ENCODE assay signal across 13 cellular contexts in the genomic region with DNA sequence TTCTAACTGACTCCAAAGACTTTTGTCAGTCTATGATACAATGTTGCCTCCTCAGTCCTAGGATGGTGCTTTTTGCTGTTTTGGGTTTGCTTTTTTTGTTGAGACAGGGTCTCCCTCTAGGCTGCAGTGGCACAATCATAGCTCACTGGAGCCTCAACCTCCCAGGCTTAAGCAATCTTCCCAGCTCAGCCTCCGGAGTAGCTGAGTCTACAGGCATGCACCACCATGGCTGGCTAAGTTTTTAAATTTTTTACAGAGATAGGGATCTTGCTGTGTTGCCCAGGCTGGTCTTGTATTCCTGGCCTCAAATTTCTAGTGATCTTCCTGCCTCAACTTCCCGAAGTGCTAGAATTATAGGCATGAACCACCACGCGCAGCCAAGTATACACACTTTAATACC. TPM values are rescaled to one million over a fixed set of nuclear protein-coding genes. Genes with fewer than 3 reads are reported as not detected.
A peak's percentile ranks its signal among the peaks of the same experiment; 100 is the strongest.
DNase-seq lines count a peak whose midpoint lies in the region; ATAC-seq, FAIRE-seq and TF ChIP-seq lines count a peak whose summit lies in the region.
"Had no signal": no experiment of that assay in that cellular context is flagged by ENCODE, and none has a peak within 500 bp of the region (broad histone marks: within the 10 kb centered on the region; RNA-seq: fewer than 3 reads in every experiment).

No MANE protein-coding gene starts in this region.

- H3K79me2 ChIP-seq in ACC112 (ENCODE audit: control insufficient read depth, insufficient read depth, low read length, unreplicated experiment) (peaks cover 18% of the 10 kb centered on the region), GM23338 (replicated peaks; ENCODE audit: insufficient read depth) (peaks cover 13% of the 10 kb centered on the region; the same call in 1 of the 2 replicates), astrocyte (ENCODE audit: insufficient read depth, low read length) (peaks cover 21% of the 10 kb centered on the region)

- FAIRE-seq in astrocyte (lab: Jason Lieb, UNC) = no peak
- FAIRE-seq: colon had no signal

- H3K4me3 Mint-ChIP-seq in GM23338 (no peak overlapping the region), astrocyte (ENCODE audit: unreplicated experiment) (no peak overlapping the region), nephron progenitor cell (no peak overlapping the region)

- H3K4me1 ChIP-seq in ACC112 (ENCODE audit: control insufficient read depth, insufficient read depth, low read length, unreplicated experiment) (peaks cover 50% of the 10 kb centered on the region), GM23338 (ENCODE audit: insufficient read depth) (peaks cover 16% of the 10 kb centered on the region), astrocyte (ENCODE audit: insufficient read depth, low read length) (peaks cover 20% of the 10 kb centered on the region)

- no peak for TF ChIP-seq CTCF in GM23338 (conservative IDR thresholded peaks at IDR 0.05; ENCODE audit: low read depth in 2 of 2)
- no peak for TF ChIP-seq CTCF in astrocyte (IDR thresholded peaks at IDR 0.05; ENCODE audit: insufficient read depth, low read depth, low read length)
- no peak for TF ChIP-seq CTCF in nephron progenitor cell (IDR thresholded peaks at IDR 0.05)

- H3K27me3 Mint-ChIP-seq in GM23338 (ENCODE audit: insufficient read depth, low read depth, poor library complexity) (peaks cover 2% of the 10 kb centered on the region), astrocyte (ENCODE audit: low read depth, unreplicated experiment) (no peaks in the 10 kb centered on the region), nephron progenitor cell (ENCODE audit: low read depth, poor library complexity) (peaks cover 6% of the 10 kb centered on the region)

- H3K9me2 ChIP-seq in GM23338 (ENCODE audit: insufficient read depth) = no peaks in the 10 kb centered on the region

- H3K4me3 ChIP-seq in ACC112 (ENCODE audit: low read depth, low read length) (no peak overlapping the region), GM23338 (no peak overlapping the region), astrocyte (ENCODE audit: insufficient read depth, low read depth, low read length) (no peak overlapping the region)
- H3K4me3 ChIP-seq: SJCRH30 had no signal

- DNase-seq in GM23338 (ENCODE audit: low spot score) = no peak
- no peak for DNase-seq in astrocyte (ENCODE audit: low read depth)
- DNase-seq in nephron progenitor cell = no peak
- DNase-seq in NCI-H2029 (lab: John Stamatoyannopoulos, UW) = no peak
- DNase-seq in OCI-M1 (lab: John Stamatoyannopoulos, UW) = no peak
- DNase-seq in NCI-H510A (lab: John Stamatoyannopoulos, UW) = no peak
- DNase-seq in hypothalamus (lab: John Stamatoyannopoulos, UW) = no peak
- DNase-seq: activated CD4-positive, alpha-beta T cell treated with anti-CD3 and anti-CD28 coated beads for 1 hour; activated gamma-delta T cell; NCI-H226; SJCRH30 had no signal

- H3K4me2 ChIP-seq in GM23338 (no peak overlapping the region), astrocyte (ENCODE audit: low read length) (no peak overlapping the region)

- H3K27ac ChIP-seq in ACC112 (ENCODE audit: low read depth, low read length) = peak overlapping the region; percentile 98
- 0 out of 2 replicates have a peak overlapping the region, but pooled peaks have one; percentile 20 for H3K27ac ChIP-seq in GM23338 (ENCODE audit: low read depth)
- H3K27ac ChIP-seq in astrocyte (ENCODE audit: low read depth, low read length) = no peak overlapping the region
- H3K27ac ChIP-seq: SJCRH30 had no signal

- H3K36me3 ChIP-seq in ACC112 (ENCODE audit: insufficient read depth, low read length) (no peaks in the 10 kb centered on the region), GM23338 (ENCODE audit: insufficient read depth) (no peaks in the 10 kb centered on the region), astrocyte (ENCODE audit: insufficient read depth, low read length) (no peaks in the 10 kb centered on the region)

- H3K9me3 ChIP-seq in astrocyte (ENCODE audit: insufficient read depth, low read depth, low read length) = no peaks in the 10 kb centered on the region
- H3K9me3 ChIP-seq: SJCRH30 had no signal

- H3K9ac ChIP-seq in astrocyte (ENCODE audit: low read length) = no peak overlapping the region

- H3K27me3 ChIP-seq in ACC112 (ENCODE audit: insufficient read depth, low read length) (no peaks in the 10 kb centered on the region), GM23338 (ENCODE audit: insufficient read depth) (no peaks in the 10 kb centered on the region), astrocyte (ENCODE audit: insufficient read depth, low read length) (no peaks in the 10 kb centered on the region)
- H3K27me3 ChIP-seq: SJCRH30 had no signal

- 0 out of 2 replicates have a peak, but pooled peaks cover 7% of the 10 kb centered on the region for H3F3A ChIP-seq in GM23338 (replicated peaks; ENCODE audit: low read depth)

- H2AFZ ChIP-seq in ACC112 (ENCODE audit: low read length, unreplicated experiment) (no peak overlapping the region), GM23338 (no peak overlapping the region), astrocyte (ENCODE audit: low read depth, low read length) (no peak overlapping the region)

- H3K27ac Mint-ChIP-seq in GM23338 (no peak overlapping the region), astrocyte (ENCODE audit: unreplicated experiment) (peak overlapping the region; percentile 86), nephron progenitor cell (peak overlapping the region; percentile 61)

- peaks cover 19% of the 10 kb centered on the region for H3K36me3 Mint-ChIP-seq in GM23338 (ENCODE audit: low read depth)
- H3K36me3 Mint-ChIP-seq in astrocyte (ENCODE audit: low read depth, unreplicated experiment) = peaks cover 13% of the 10 kb centered on the region
- H3K36me3 Mint-ChIP-seq in nephron progenitor cell (ENCODE audit: low read depth) = peaks cover 47% of the 10 kb centered on the region

- no peak for ATAC-seq in GM23338

- H4K20me1 ChIP-seq in GM23338 (replicated peaks; ENCODE audit: insufficient read depth) = no peaks in the 10 kb centered on the region; the same call in 1 of the 2 replicates
- H4K20me1 ChIP-seq in astrocyte (ENCODE audit: insufficient read depth, low read length) = no peaks in the 10 kb centered on the region

- H3K4me1 Mint-ChIP-seq in GM23338 (peaks cover 7% of the 10 kb centered on the region), astrocyte (ENCODE audit: low read depth, unreplicated experiment) (peaks cover 35% of the 10 kb centered on the region), nephron progenitor cell (peaks cover 28% of the 10 kb centered on the region)

- H3K9me3 Mint-ChIP-seq in GM23338 = no peaks in the 10 kb centered on the region
- H3K9me3 Mint-ChIP-seq in astrocyte (ENCODE audit: unreplicated experiment) = no peaks in the 10 kb centered on the region
- H3K9me3 Mint-ChIP-seq in nephron progenitor cell = peaks cover 14% of the 10 kb centered on the region

TF ChIP-seq in GM23338, 12 proteins besides CTCF, POLR2A, EP300 and RAD21 (continues in another document):
- no peak for TF ChIP-seq JUNB (IDR thresholded peaks at IDR 0.05; ENCODE audit: unreplicated experiment)
- TF ChIP-seq ZNF114 (CRISPR knock-in tag; IDR thresholded peaks at IDR 0.05) = no peak
- no peak for TF ChIP-seq EZH2 (IDR thresholded peaks at IDR 0.05; ENCODE audit: low read depth, unreplicated experiment)
- TF ChIP-seq, protein P1, sequence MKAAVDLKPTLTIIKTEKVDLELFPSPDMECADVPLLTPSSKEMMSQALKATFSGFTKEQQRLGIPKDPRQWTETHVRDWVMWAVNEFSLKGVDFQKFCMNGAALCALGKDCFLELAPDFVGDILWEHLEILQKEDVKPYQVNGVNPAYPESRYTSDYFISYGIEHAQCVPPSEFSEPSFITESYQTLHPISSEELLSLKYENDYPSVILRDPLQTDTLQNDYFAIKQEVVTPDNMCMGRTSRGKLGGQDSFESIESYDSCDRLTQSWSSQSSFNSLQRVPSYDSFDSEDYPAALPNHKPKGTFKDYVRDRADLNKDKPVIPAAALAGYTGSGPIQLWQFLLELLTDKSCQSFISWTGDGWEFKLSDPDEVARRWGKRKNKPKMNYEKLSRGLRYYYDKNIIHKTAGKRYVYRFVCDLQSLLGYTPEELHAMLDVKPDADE (IDR thresholded peaks at IDR 0.05) = no peak
- TF ChIP-seq CREB1 (CRISPR knock-in tag; IDR thresholded peaks at IDR 0.05; ENCODE audit: low read depth) = no peak
- TF ChIP-seq, protein P2, sequence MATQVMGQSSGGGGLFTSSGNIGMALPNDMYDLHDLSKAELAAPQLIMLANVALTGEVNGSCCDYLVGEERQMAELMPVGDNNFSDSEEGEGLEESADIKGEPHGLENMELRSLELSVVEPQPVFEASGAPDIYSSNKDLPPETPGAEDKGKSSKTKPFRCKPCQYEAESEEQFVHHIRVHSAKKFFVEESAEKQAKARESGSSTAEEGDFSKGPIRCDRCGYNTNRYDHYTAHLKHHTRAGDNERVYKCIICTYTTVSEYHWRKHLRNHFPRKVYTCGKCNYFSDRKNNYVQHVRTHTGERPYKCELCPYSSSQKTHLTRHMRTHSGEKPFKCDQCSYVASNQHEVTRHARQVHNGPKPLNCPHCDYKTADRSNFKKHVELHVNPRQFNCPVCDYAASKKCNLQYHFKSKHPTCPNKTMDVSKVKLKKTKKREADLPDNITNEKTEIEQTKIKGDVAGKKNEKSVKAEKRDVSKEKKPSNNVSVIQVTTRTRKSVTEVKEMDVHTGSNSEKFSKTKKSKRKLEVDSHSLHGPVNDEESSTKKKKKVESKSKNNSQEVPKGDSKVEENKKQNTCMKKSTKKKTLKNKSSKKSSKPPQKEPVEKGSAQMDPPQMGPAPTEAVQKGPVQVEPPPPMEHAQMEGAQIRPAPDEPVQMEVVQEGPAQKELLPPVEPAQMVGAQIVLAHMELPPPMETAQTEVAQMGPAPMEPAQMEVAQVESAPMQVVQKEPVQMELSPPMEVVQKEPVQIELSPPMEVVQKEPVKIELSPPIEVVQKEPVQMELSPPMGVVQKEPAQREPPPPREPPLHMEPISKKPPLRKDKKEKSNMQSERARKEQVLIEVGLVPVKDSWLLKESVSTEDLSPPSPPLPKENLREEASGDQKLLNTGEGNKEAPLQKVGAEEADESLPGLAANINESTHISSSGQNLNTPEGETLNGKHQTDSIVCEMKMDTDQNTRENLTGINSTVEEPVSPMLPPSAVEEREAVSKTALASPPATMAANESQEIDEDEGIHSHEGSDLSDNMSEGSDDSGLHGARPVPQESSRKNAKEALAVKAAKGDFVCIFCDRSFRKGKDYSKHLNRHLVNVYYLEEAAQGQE (IDR thresholded peaks at IDR 0.05; ENCODE audit: unreplicated experiment) = no peak
- no peak for TF ChIP-seq EZH2phosphoT487 (IDR thresholded peaks at IDR 0.05; ENCODE audit: unreplicated experiment)
- TF ChIP-seq ZNF331 (CRISPR knock-in tag; IDR thresholded peaks at IDR 0.05; ENCODE audit: low read depth) = no peak
- TF ChIP-seq NANOG (IDR thresholded peaks at IDR 0.05; ENCODE audit: borderline replicate concordance) = no peak

RNA-seq across cellular contexts. Expression of a gene that starts 22.5 kb away (rescaled TPM):
- total RNA-seq in GM23338 (2014; rRNA removed; shearing (Covaris generic)) = 23.8 and 33.2 TPM in 2 replicates
- polyA plus RNA-seq in GM23338 (2016; fragmentation: Nextera tagmentation; extraction: Ambion mirVana) = 11.3 and 13.1 TPM in 2 replicates
- 21.2 and 28.2 TPM in 2 replicates for total RNA-seq in astrocyte

RNA-seq across cellular contexts. Expression of a gene that starts 35.4 kb away (rescaled TPM):
- total RNA-seq in GM23338 (2014; rRNA removed; shearing (Covaris generic)) = 13.7 and 24.7 TPM in 2 replicates
- polyA plus RNA-seq in GM23338 (2016; fragmentation: Nextera tagmentation; extraction: Ambion mirVana) = 14.0 and 14.8 TPM in 2 replicates
- 82.8 and 89.1 TPM in 2 replicates for total RNA-seq in astrocyte
